In genomic region chr21:27796106-27796505, GRCh38 we compare ENCODE assay signal across 25 cellular contexts.
DNase-seq lines count a peak whose midpoint lies in the region; ATAC-seq, FAIRE-seq and TF ChIP-seq lines count a peak whose summit lies in the region.
"Had no signal": no experiment of that assay in that cellular context is flagged by ENCODE, and none has a peak within 500 bp of the region (broad histone marks: within the 10 kb centered on the region; RNA-seq: fewer than 3 reads in every experiment).

No MANE protein-coding gene starts in this region.

- DNase-seq in H4 (ENCODE audit: low spot score) = peak; percentile 75
- peak; percentile 89 for DNase-seq in astrocyte of the cerebellum (ENCODE audit: low read depth)
- peak; percentile 54 for DNase-seq in fibroblast of villous mesenchyme (ENCODE audit: low read depth)
- DNase-seq in smooth muscle cell of the brain vasculature (ENCODE audit: low read depth, low spot score) = peak; percentile 62
- no peak for DNase-seq in caudate nucleus (lab: John Stamatoyannopoulos, UW)
- DNase-seq in HepG2 (ENCODE audit: low spot score) = no peak
- DNase-seq in NCI-H2081 (lab: John Stamatoyannopoulos, UW) = no peak
- DNase-seq: activated CD4-positive, alpha-beta T cell treated with anti-CD3 and anti-CD28 coated beads, Interleukin-2, amount 10 ng/mL, durations not matched to agents 7 days and 5 days; activated naive CD8-positive, alpha-beta T cell treated with anti-CD3 and anti-CD28 coated beads for 36 hours; AML-193; brain microvascular endothelial cell; CD8-positive, alpha-beta memory T cell; endodermal cell; GF-D8; NCI-H1105; NCI-H2107; NCI-H524 treated with DMSO at 0.1 percent for 48 hours; stimulated activated CD4-positive, alpha-beta T cell treated with anti-CD3 and anti-CD28 coated beads, Interleukin-2, amount 100 ng/mL, for 24 hours; stimulated activated naive CD4-positive, alpha-beta T cell; T-helper 17 cell; testis had no signal

- H2AFZ ChIP-seq in HepG2 (ENCODE audit: low read length) = no peak overlapping the region

- peaks cover 91% of the 10 kb centered on the region for H3K9me3 ChIP-seq in HepG2 (ENCODE audit: low read length)
- H3K9me3 ChIP-seq: SJSA1, testis had no signal

- H3K4me3 ChIP-seq in astrocyte of the cerebellum (ENCODE audit: low read depth, low read length) (no peak overlapping the region), fibroblast of villous mesenchyme (ENCODE audit: low read depth, low read length) (no peak overlapping the region), HepG2 (replicated peaks in 1 of 3; ENCODE audit: insufficient read depth in 1 of 3, low read depth in 2 of 3, low read length in 3 of 3) (no peak overlapping the region)
- H3K4me3 ChIP-seq: coronary artery, SJSA1, skin epidermis, testis had no signal

- H3K4me1 ChIP-seq in HepG2 (ENCODE audit: insufficient read depth, low read length) = no peaks in the 10 kb centered on the region
- H3K4me1 ChIP-seq: testis had no signal

- no peak for TF ChIP-seq RAD21 in HepG2 (CRISPR knock-in tag; IDR thresholded peaks at IDR 0.05)

- 5% methylated on average over 2 of the region's 2 CpGs for WGBS in HepG2 (ENCODE audit: low lambda C conversion rate)

- in situ Hi-C loops in astrocyte of the cerebellum (cut with HindIII; ENCODE audit: low sequenced_read_pairs) = no loop called here
- in situ Hi-C loops in HepG2 (cut with HindIII; ENCODE audit: extremely low pct_ligation_motif_present, low pct_unique_long_range_greater_than_20kb) = no loop called here

- no peaks in the 10 kb centered on the region for H3K36me3 ChIP-seq in HepG2 (replicated peaks in 1 of 2; ENCODE audit: control insufficient read depth in 1 of 2, insufficient read depth in 2 of 2, low read length in 2 of 2)
- H3K36me3 ChIP-seq: brain microvascular endothelial cell, SJSA1 had no signal

- no peak overlapping the region for H3K9ac ChIP-seq in HepG2 (ENCODE audit: insufficient read depth, low read depth, low read length)

- no peak for FAIRE-seq in HepG2 (lab: Jason Lieb, UNC)

- intact Hi-C loops in HepG2 (cut with micrococcal nuclease; ENCODE audit: unreplicated experiment) = no loop called here

- H3K27me3 ChIP-seq in HepG2 (ENCODE audit: control insufficient read depth in 1 of 2, insufficient read depth in 2 of 2, low read length in 2 of 2) = no peaks in the 10 kb centered on the region
- H3K27me3 ChIP-seq: brain microvascular endothelial cell, SJSA1, testis had no signal

- TF ChIP-seq CTCF in astrocyte of the cerebellum (IDR thresholded peaks at IDR 0.05; ENCODE audit: low read depth, low read length, missing control alignments) = no peak
- TF ChIP-seq CTCF in fibroblast of villous mesenchyme (IDR thresholded peaks at IDR 0.05; ENCODE audit: insufficient read depth, low read depth, low read length) = no peak
- TF ChIP-seq CTCF in HepG2 (CRISPR knock-in tag; IDR thresholded peaks at IDR 0.05) = no peak

- POLR2A ChIA-PET in HepG2 (lab: Yijun Ruan, JAX) = no interaction called here

- H3K27ac ChIP-seq in caudate nucleus (ENCODE audit: low read depth, low read length) (no peak overlapping the region), HepG2 (ENCODE audit: extremely low read length, insufficient read depth, low read length) (no peak overlapping the region)
- H3K27ac ChIP-seq: brain microvascular endothelial cell, coronary artery, SJSA1, testis had no signal

- no peaks in the 10 kb centered on the region for H4K20me1 ChIP-seq in HepG2 (ENCODE audit: insufficient read depth, low read length)

- H3K79me2 ChIP-seq in HepG2 (ENCODE audit: insufficient read depth, low read length) = no peaks in the 10 kb centered on the region

- TF ChIP-seq EP300 in HepG2 (IDR thresholded peaks at IDR 0.05; ENCODE audit: low read depth in 2 of 2, low read length in 2 of 2) (no peak), HepG2 (CRISPR knock-in tag; IDR thresholded peaks at IDR 0.05; ENCODE audit: borderline replicate concordance) (no peak)

- H3K4me2 ChIP-seq in HepG2 (ENCODE audit: low read depth, low read length) = no peak overlapping the region

- no TSS peak for BruUV-seq in HepG2 (replicated peaks; lab: Mats Ljungman, UMichigan)

- no peak for ATAC-seq in HepG2
- ATAC-seq: Panc1, T-helper 17 cell had no signal

- CTCF ChIA-PET in HepG2 (lab: Yijun Ruan, JAX; ENCODE audit: low intra/inter-chr PET ratio, low total read pairs) = no interaction called here

- no peak for TF ChIP-seq POLR2A in HepG2 (IDR thresholded peaks at IDR 0.05; ENCODE audit: insufficient read depth in 1 of 2, low read depth in 2 of 2, low read length in 2 of 2)

TF ChIP-seq in HepG2, 621 proteins besides CTCF, POLR2A, EP300 and RAD21:
- TF ChIP-seq SOX13 (IDR thresholded peaks at IDR 0.05) = no peak
- no peak for TF ChIP-seq SOX13 (CRISPR knock-in tag; conservative IDR thresholded peaks at IDR 0.05 in 1 of 2, IDR thresholded peaks at IDR 0.05 in 1 of 2)
- no peak for TF ChIP-seq ZNF556 (CRISPR knock-in tag; IDR thresholded peaks at IDR 0.05; ENCODE audit: borderline replicate concordance)
- TF ChIP-seq ZNF557 (CRISPR knock-in tag; IDR thresholded peaks at IDR 0.05) = no peak
- TF ChIP-seq ZNF101 (CRISPR knock-in tag; IDR thresholded peaks at IDR 0.05; ENCODE audit: borderline replicate concordance, low read depth) = no peak
- no peak for TF ChIP-seq MYC (CRISPR knock-in tag; IDR thresholded peaks at IDR 0.05; ENCODE audit: borderline replicate concordance)
- TF ChIP-seq NFE2L2 (IDR thresholded peaks at IDR 0.05; ENCODE audit: low read length) = no peak
- TF ChIP-seq SIX4 (CRISPR knock-in tag; IDR thresholded peaks at IDR 0.05) = no peak
- no peak for TF ChIP-seq ZNF562 (CRISPR knock-in tag; IDR thresholded peaks at IDR 0.05; ENCODE audit: borderline replicate concordance)
- no peak for TF ChIP-seq RXRB (CRISPR knock-in tag; IDR thresholded peaks at IDR 0.05; ENCODE audit: borderline replicate concordance)
TF ChIP-seq in HepG2: peak in this region for 0.

Comparison
In these comparisons a context has a peak if more than half of its experiments do, and no peak if none do; other contexts are left out.
1. DNase-seq: peak in H4 (single experiment), astrocyte of the cerebellum (single experiment), fibroblast of villous mesenchyme (single experiment) and smooth muscle cell of the brain vasculature (single experiment); none in caudate nucleus (0 of 61), HepG2 (single experiment) and NCI-H2081 (0 of 2).